In genomic region chr5:141040093-141040762, GRCh38 we compare ENCODE assay signal across 8 cellular contexts. TPM values are rescaled to one million over a fixed set of nuclear protein-coding genes. Genes with fewer than 3 reads are reported as not detected.
A peak's percentile ranks its signal among the peaks of the same experiment; 100 is the strongest.
DNase-seq lines count a peak whose midpoint lies in the region; ATAC-seq, FAIRE-seq and TF ChIP-seq lines count a peak whose summit lies in the region.

No MANE protein-coding gene starts in this region.

- no peaks in the 10 kb centered on the region for H3K9me3 ChIP-seq in lower lobe of right lung

- H3K27ac ChIP-seq in lower lobe of right lung: peak overlapping the region; percentile 70

- peak; percentile 10 for DNase-seq in GM03348 (ENCODE audit: low spot score)
- peak; percentile 86 for DNase-seq in NCI-H2196 (lab: John Stamatoyannopoulos, UW; ENCODE audit: unreplicated experiment)
- DNase-seq in cerebellar cortex (ENCODE audit: low spot score): peak; percentile 92
- peak; percentile 65 for DNase-seq in lower lobe of right lung
- DNase-seq in urothelium cell line (ENCODE audit: low spot score): peak; percentile 47
- no peak for DNase-seq in CD1c-positive myeloid dendritic cell (ENCODE audit: extremely low spot score)
- no peak for DNase-seq in SKM-1 treated with dmso at 0.1 percent for 144 hours (lab: John Stamatoyannopoulos, UW; ENCODE audit: unreplicated experiment)

- H3K36me3 ChIP-seq in lower lobe of right lung: no peaks in the 10 kb centered on the region

- peak overlapping the region; percentile 51 for H3K4me3 ChIP-seq in lower lobe of right lung

- no peaks in the 10 kb centered on the region for H3K27me3 ChIP-seq in lower lobe of right lung (ENCODE audit: low read depth)

- H3K4me1 ChIP-seq in lower lobe of right lung: peaks cover 7% of the 10 kb centered on the region

- intact Hi-C loops in lower lobe of right lung (cut with DNase I): loop anchor here (10.0 kb wide), 1 partner anchor 155 kb away; the partner anchor contains the start of gene PCDHA13

- TF ChIP-seq CTCF in lower lobe of right lung (IDR thresholded peaks at IDR 0.05): peak; percentile 39

- no peak for FAIRE-seq in urothelium cell line (lab: Jason Lieb, UNC)

- ATAC-seq in lower lobe of right lung (peak; percentile 90 to 93), HG03342 (IDR thresholded peaks at IDR 0.05; ENCODE audit: unreplicated experiment) (no peak)

RNA-seq across cellular contexts. Expression of gene PCDHB1, which starts 10.9 kb away (rescaled TPM):
- 0.15 TPM for total RNA-seq in lower lobe of right lung

RNA-seq across cellular contexts. Expression of gene PCDHB2, which starts 54.2 kb away (rescaled TPM):
- 5.6 TPM for total RNA-seq in lower lobe of right lung

Comparison
In these comparisons a context has a peak if more than half of its experiments do, and no peak if none do; other contexts are left out.
1. DNase-seq: peak in GM03348 (single experiment), NCI-H2196 (single experiment), cerebellar cortex (single experiment), lower lobe of right lung (single experiment) and urothelium cell line (single experiment); none in CD1c-positive myeloid dendritic cell (single experiment) and SKM-1 treated with dmso at 0.1 percent for 144 hours (single experiment).